Comparison of ENCODE assay signal across 11 cellular contexts in genomic region chr9:137198748-137199276, GRCh38. TPM values are rescaled to one million over a fixed set of nuclear protein-coding genes. Genes with fewer than 3 reads are reported as not detected.
DNase-seq lines count a peak whose midpoint lies in the region; ATAC-seq and TF ChIP-seq lines count a peak whose summit lies in the region.
"Had no signal": no experiment of that assay in that cellular context is flagged by ENCODE, and none has a peak within 500 bp of the region (broad histone marks: within the 10 kb centered on the region; RNA-seq: fewer than 3 reads in every experiment).

No MANE protein-coding gene starts in this region.

- TF ChIP-seq CTCF in AG09309 (IDR thresholded peaks at IDR 0.05; ENCODE audit: control insufficient read depth, insufficient read depth, low read depth, low read length, missing control alignments) (no peak), HFF-Myc (IDR thresholded peaks at IDR 0.05; ENCODE audit: low read depth, low read length, missing control alignments) (no peak), spleen (IDR thresholded peaks at IDR 0.05 in 8 of 11, conservative IDR thresholded peaks at IDR 0.05 in 3 of 11) (no peak)

- H3K36me3 ChIP-seq in mucosa of rectum (ENCODE audit: control insufficient read depth in 2 of 2, insufficient read depth in 2 of 2, low read length in 2 of 2) (no peaks in the 10 kb centered on the region), spleen (no peaks in the 10 kb centered on the region)

- ATAC-seq in HG03457 (IDR thresholded peaks at IDR 0.05; ENCODE audit: unreplicated experiment), result no peak
- no peak for ATAC-seq in GM19455 (IDR thresholded peaks at IDR 0.05; ENCODE audit: unreplicated experiment)

- H3K27me3 ChIP-seq in mucosa of rectum (ENCODE audit: control insufficient read depth in 2 of 2, insufficient read depth in 2 of 2, low read length in 2 of 2) (no peaks in the 10 kb centered on the region), spleen (replicated peaks in 1 of 7) (peaks cover 0 to 9% (median 0%) of the 10 kb centered on the region in 7 donors)

- H3K9me3 ChIP-seq in mucosa of rectum (ENCODE audit: control insufficient read depth in 2 of 2, low read length in 2 of 2) (no peaks in the 10 kb centered on the region), spleen (no peaks in the 10 kb centered on the region)

- no peak for TF ChIP-seq POLR2A in spleen (IDR thresholded peaks at IDR 0.05)

- H3K4me3 ChIP-seq in AG09309 (ENCODE audit: control insufficient read depth, low read depth, low read length) (peak overlapping the region; percentile 42), HFF-Myc (replicated peaks; ENCODE audit: low read depth, low read length) (peak overlapping the region; percentile 46), mucosa of rectum (ENCODE audit: low read length in 2 of 2) (peak overlapping the region; percentile 67 to 72), spleen (peak overlapping the region in 2 of 8 donors; percentile 58 to 78)

- H3K4me1 ChIP-seq in mucosa of rectum (ENCODE audit: control insufficient read depth in 2 of 2, insufficient read depth in 2 of 2, low read length in 2 of 2) (peaks cover 59 to 63% of the 10 kb centered on the region in 2 donors), spleen (peaks cover 24 to 79% (median 55%) of the 10 kb centered on the region in 6 donors)

- intact Hi-C loops in spleen (cut with DNase I; ENCODE audit: low total_unique reads), result no loop called here

- WGBS in spleen, 5 donors, result 81 to 92% (median 86%) methylated on average over 4 to 15 of the region's 15 CpGs

- H3K27ac ChIP-seq in mucosa of rectum (ENCODE audit: low read depth in 2 of 2, low read length in 2 of 2) (peak overlapping the region; percentile 96 to 97), spleen (no peak overlapping the region)

- peak overlapping the region; percentile 83 for H3K9ac ChIP-seq in mucosa of rectum (ENCODE audit: low read depth in 1 of 2, low read length in 2 of 2)

- no peak for DNase-seq in AG09309 (ENCODE audit: low read depth)
- no peak for DNase-seq in HFF-Myc (ENCODE audit: extremely low read depth, low read depth)
- peak; percentile 82 for DNase-seq in cerebellar cortex (ENCODE audit: low spot score)
- no peak for DNase-seq in spleen
- no peak for DNase-seq in SW 1271 (lab: John Stamatoyannopoulos, UW)
- DNase-seq: activated gamma-delta T cell treated with Interleukin-2 at 50 U/mL for 16 hours, KG1, SIG-M5 had no signal

RNA-seq across cellular contexts. Expression of gene TPRN, which starts 1.7 kb away (rescaled TPM):
- total RNA-seq in spleen, result 1 to 10 TPM; 6.3 to 9.6 (median 7.2) TPM
- 10 to 100 TPM in 1 of 3 donors, 1 to 10 TPM in 2; 4.5 to 10.7 (median 4.7) TPM for polyA plus RNA-seq in spleen

RNA-seq across cellular contexts. Expression of gene TMEM203, which starts 6.6 kb away (rescaled TPM):
- 10 to 100 TPM; 28.4 to 37.9 (median 34.6) TPM for total RNA-seq in spleen
- 10 to 100 TPM; 37.4 to 50.1 (median 44.9) TPM for polyA plus RNA-seq in spleen

RNA-seq across cellular contexts. Expression of gene NDOR1, which starts 6.7 kb away (rescaled TPM):
- 10 to 100 TPM; 14.2 to 28.7 (median 21.6) TPM for total RNA-seq in spleen
- polyA plus RNA-seq in spleen, result 10 to 100 TPM in 1 of 3 donors, 1 to 10 TPM in 2; 6.3 to 21.7 (median 9.0) TPM

RNA-seq across cellular contexts. Expression of gene SSNA1, which starts 10.3 kb away (rescaled TPM):
- total RNA-seq in spleen, result 10 to 100 TPM; 38.2 to 54.3 (median 43.0) TPM
- polyA plus RNA-seq in spleen, result 100 to 1,000 TPM in 1 of 3 donors, 10 to 100 TPM in 2; 82.0 to 109 (median 99.6) TPM

RNA-seq across cellular contexts. Expression of gene ANAPC2, which starts 10.5 kb away (rescaled TPM):
- total RNA-seq in spleen, result 10 to 100 TPM; 38.4 to 93.0 (median 62.2) TPM
- 10 to 100 TPM; 27.8 to 67.4 (median 48.5) TPM for polyA plus RNA-seq in spleen

Comparison
In these comparisons a context has a peak if more than half of its experiments do, and no peak if none do; other contexts are left out.
1. H3K27ac ChIP-seq: peak in mucosa of rectum (2 of 2); none in spleen (0 of 8).